5 cellular contexts compared by ENCODE assay signal in the genomic region with DNA sequence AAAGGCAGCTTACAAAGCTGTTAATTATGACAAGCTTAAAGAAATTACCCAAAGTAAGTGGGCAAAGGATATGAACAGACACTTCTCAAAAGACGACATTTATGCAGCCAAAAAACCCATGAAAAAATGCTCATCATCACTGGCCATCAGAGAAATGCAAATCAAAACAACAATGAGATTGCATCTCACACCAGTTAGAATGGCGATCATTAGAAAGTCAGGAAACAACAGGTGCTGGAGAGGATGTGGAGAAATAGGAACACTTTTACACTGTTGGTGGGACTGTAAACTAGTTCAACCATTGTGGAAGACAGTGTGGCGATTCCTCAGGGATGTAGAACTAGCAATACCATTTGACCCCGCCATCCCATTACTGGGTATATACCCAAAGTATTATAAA. TPM values are rescaled to one million over a fixed set of nuclear protein-coding genes. Genes with fewer than 3 reads are reported as not detected.
"Had no signal": no experiment of that assay in that cellular context is flagged by ENCODE, and none has a peak within 500 bp of the region (broad histone marks: within the 10 kb centered on the region; RNA-seq: fewer than 3 reads in every experiment).

No MANE protein-coding gene starts in this region.

RNA-seq across cellular contexts. Expression of a gene that starts 59.3 kb away (rescaled TPM):
- total RNA-seq: HepG2, HT-29, HT1080, IMR-90 had no signal
- polyA plus RNA-seq: HepG2, IgD-negative memory B cell had no signal
